ENCODE assay signal across 8 cellular contexts in the genomic region with DNA sequence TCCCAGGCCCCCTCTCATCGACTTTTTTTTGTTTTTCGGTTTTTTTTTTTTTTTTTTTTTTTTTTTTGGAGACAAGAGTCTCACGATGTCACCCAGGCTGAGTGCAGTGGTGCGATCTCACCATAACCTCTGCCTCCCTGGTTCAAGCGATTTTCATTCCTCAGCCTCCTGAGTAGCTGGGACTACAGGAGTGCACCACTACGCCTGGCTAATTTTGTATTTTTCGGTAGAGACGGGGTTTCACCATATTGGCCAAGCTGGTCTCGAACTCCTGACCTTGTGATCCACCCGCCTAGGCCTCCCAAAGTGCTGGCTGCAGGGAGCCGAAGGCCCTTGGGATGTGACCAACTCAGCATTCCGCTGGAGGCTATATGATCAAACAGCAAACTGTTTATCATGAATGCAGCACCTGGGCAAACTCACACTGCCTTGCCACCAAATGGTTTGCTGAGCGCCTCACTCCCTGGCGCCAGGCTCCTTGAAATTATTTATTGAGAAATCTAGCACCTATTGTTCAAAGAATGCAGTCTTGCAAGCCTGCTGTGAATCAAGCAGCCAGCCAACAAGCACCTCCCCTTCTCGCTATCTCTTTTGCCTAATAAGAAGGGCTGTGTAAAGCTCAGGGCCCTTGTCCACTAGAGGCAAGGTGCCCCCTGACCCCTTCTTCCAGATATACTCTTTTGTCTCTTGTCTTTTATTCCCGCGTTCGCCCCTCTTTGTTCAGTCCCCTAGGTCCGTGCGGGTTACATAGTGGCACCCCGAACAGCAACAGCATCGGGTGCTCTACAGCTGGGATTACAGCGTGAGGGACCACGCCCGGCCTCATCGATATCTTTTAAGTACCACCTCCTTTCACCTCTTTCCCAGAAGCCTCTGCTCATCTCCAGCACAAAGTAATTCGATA. TPM values are rescaled to one million over a fixed set of nuclear protein-coding genes. Genes with fewer than 3 reads are reported as not detected.
DNase-seq lines count a peak whose midpoint lies in the region; ATAC-seq, FAIRE-seq and TF ChIP-seq lines count a peak whose summit lies in the region.

No MANE protein-coding gene starts in this region.

- no peak for DNase-seq in esophagus squamous epithelium (lab: John Stamatoyannopoulos, UW)
- peak; percentile 62 to 80 (median 74) for DNase-seq in pancreas
- DNase-seq in ureter (ENCODE audit: low spot score) = no peak

- ATAC-seq in HG03159 (IDR thresholded peaks at IDR 0.05; ENCODE audit: unreplicated experiment) = peak; percentile 22
- peak; percentile 37 to 63 (median 54) for ATAC-seq in pancreas
- no peak for ATAC-seq in HG02571 (IDR thresholded peaks at IDR 0.05; ENCODE audit: unreplicated experiment)
- ATAC-seq in GM21515 (IDR thresholded peaks at IDR 0.05; ENCODE audit: unreplicated experiment) = no peak

- FAIRE-seq in pancreas (lab: Jason Lieb, UNC) = no peak

- TF ChIP-seq CTCF in VCaP (conservative IDR thresholded peaks at IDR 0.05) (no peak; the same call in 1 of the 2 replicates), esophagus squamous epithelium (IDR thresholded peaks at IDR 0.05) (no peak), pancreas (IDR thresholded peaks at IDR 0.05) (no peak)

- H3K4me3 ChIP-seq in esophagus squamous epithelium = peak overlapping the region; percentile 58 to 88 (median 74)
- H3K4me3 ChIP-seq in pancreas = peak overlapping the region; percentile 47 to 75 (median 54)

- WGBS in esophagus squamous epithelium, 2 donors = 29 to 42% methylated on average over 23 to 26 of the region's 27 CpGs
- WGBS in pancreas, 2 donors = 25 to 26% methylated on average over 27 of the region's 27 CpGs

- H3K9ac ChIP-seq in ES-I3 (ENCODE audit: low read depth, low read length) = peak overlapping the region; percentile 80; the same call in 1 of the 2 replicates

- H3K9me3 ChIP-seq in ES-I3 (ENCODE audit: control insufficient read depth, insufficient read depth, low read length) = peaks cover 8% of the 10 kb centered on the region; the same call in 1 of the 2 replicates
- H3K9me3 ChIP-seq in esophagus squamous epithelium = no peaks in the 10 kb centered on the region
- no peaks in the 10 kb centered on the region for H3K9me3 ChIP-seq in pancreas

- no peaks in the 10 kb centered on the region for H3K27me3 ChIP-seq in esophagus squamous epithelium
- H3K27me3 ChIP-seq in pancreas = no peaks in the 10 kb centered on the region

- TF ChIP-seq POLR2A in esophagus squamous epithelium (IDR thresholded peaks at IDR 0.05) = no peak

- H3K27ac ChIP-seq in VCaP (peak overlapping the region; percentile 82), esophagus squamous epithelium (peak overlapping the region; percentile 85 to 94 (median 92)), pancreas (peak overlapping the region; percentile 48 to 84 (median 76))

- no peaks in the 10 kb centered on the region; the same call in 1 of the 2 replicates for H3K36me3 ChIP-seq in ES-I3 (ENCODE audit: insufficient read depth, low read length)
- H3K36me3 ChIP-seq in esophagus squamous epithelium = no peaks in the 10 kb centered on the region
- H3K36me3 ChIP-seq in pancreas = no peaks in the 10 kb centered on the region

- intact Hi-C loops in esophagus squamous epithelium (cut with DNase I) (loop anchor here (5.0 kb wide), 1 partner anchor 143 kb away; a partner anchor contains a TSS), pancreas (cut with DNase I) (no loop called here)

- no peaks in the 10 kb centered on the region for H3K4me1 ChIP-seq in ES-I3 (ENCODE audit: insufficient read depth, low read length)
- peaks cover 9 to 37% (median 16%) of the 10 kb centered on the region in 3 donors for H3K4me1 ChIP-seq in esophagus squamous epithelium
- H3K4me1 ChIP-seq in pancreas = peaks cover 7 to 25% (median 16%) of the 10 kb centered on the region in 3 donors

RNA-seq across cellular contexts. Expression of a gene that starts 1.2 kb away (rescaled TPM):
- total RNA-seq in esophagus squamous epithelium (10 to 100 TPM in 1 of 4 donors, 1 to 10 TPM in 3; 6.5 to 10.4 (median 8.4) TPM), pancreas (10 to 100 TPM in 1 of 6 donors, 1 to 10 TPM in 5; 2.1 to 10.6 (median 4.1) TPM), ureter (10.0 TPM)
- 1 to 10 TPM; 2.4 to 4.0 TPM for polyA plus RNA-seq in pancreas

RNA-seq across cellular contexts. Expression of a gene that starts 27.3 kb away (rescaled TPM):
- total RNA-seq in esophagus squamous epithelium (1 to 10 TPM; 1.1 to 5.3 (median 2.0) TPM), pancreas (10 to 100 TPM in 1 of 6 donors, 1 to 10 TPM in 5; 3.5 to 10.7 (median 6.9) TPM), ureter (12.3 TPM)
- 10 to 100 TPM in 1 of 2 donors, 1 to 10 TPM in 1; 5.1 to 14.4 TPM for polyA plus RNA-seq in pancreas

RNA-seq across cellular contexts. Expression of a gene that starts 27.6 kb away (rescaled TPM):
- 10 to 100 TPM; 12.2 to 19.8 (median 16.0) TPM for total RNA-seq in esophagus squamous epithelium
- total RNA-seq in pancreas = 1 to 10 TPM; 4.3 to 9.0 (median 4.8) TPM
- 1 to 10 TPM; 3.0 to 5.5 TPM for polyA plus RNA-seq in pancreas
- total RNA-seq in ureter = 13.3 TPM

RNA-seq across cellular contexts. Expression of a gene that starts 48.1 kb away (rescaled TPM):
- total RNA-seq in esophagus squamous epithelium (10 to 100 TPM; 33.7 to 83.7 (median 48.3) TPM), pancreas (10 to 100 TPM; 11.3 to 21.2 (median 16.3) TPM), ureter (30.5 TPM)
- 10 to 100 TPM; 12.6 to 29.5 TPM for polyA plus RNA-seq in pancreas

Comparison
In these comparisons a context has a peak if more than half of its experiments do, and no peak if none do; other contexts are left out.
1. ATAC-seq: peak in HG03159 (single experiment) and pancreas (4 of 4); none in HG02571 (single experiment) and GM21515 (single experiment).
2. DNase-seq: peak in pancreas (6 of 6); none in esophagus squamous epithelium (single experiment) and ureter (single experiment).
3. Peak in every context shown above with its lines, with median percentiles within 50 percentile points of each other: H3K27ac ChIP-seq.